Comparison of ENCODE assay signal across 1 cellular context in the genomic region with DNA sequence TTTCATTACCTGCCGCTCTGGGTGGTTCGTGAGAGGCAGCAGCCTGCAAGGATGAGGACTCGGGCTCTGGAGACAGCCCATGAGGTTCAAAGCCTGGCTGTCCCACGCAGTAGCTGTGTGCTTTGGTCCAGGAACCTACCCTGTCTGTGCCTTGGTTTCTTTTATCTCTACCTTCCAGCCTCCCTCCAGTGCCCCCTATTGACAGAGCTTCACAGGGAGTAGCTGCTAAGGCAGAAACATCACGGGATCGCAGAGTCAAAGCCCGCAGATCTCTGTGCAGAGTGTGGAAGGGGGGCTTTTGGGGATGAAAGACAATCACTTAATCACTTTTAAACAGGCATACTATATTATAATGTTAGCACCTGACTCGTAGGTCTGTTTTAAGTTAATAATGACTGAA.
TF ChIP-seq lines count a peak whose summit lies in the region.

No MANE protein-coding gene starts in this region.

TF ChIP-seq in H1, 55 proteins besides CTCF, POLR2A, EP300 and RAD21:
- TF ChIP-seq GTF2F1 (IDR thresholded peaks at IDR 0.05; ENCODE audit: borderline replicate concordance, low read depth, low read length) (no peak), RFX5 (IDR thresholded peaks at IDR 0.05; ENCODE audit: borderline replicate concordance, low read depth, low read length) (no peak), JUND (IDR thresholded peaks at IDR 0.05; ENCODE audit: low read length) (no peak), JUN (IDR thresholded peaks at IDR 0.05; ENCODE audit: low read depth, low read length) (no peak), YY1 (IDR thresholded peaks at IDR 0.05; ENCODE audit: low read depth, low read length) (no peak), RNF2 (IDR thresholded peaks at IDR 0.05; ENCODE audit: borderline replicate concordance, low read depth, low read length, missing control alignments, poor library complexity, severe bottlenecking) (no peak), ATF3 (IDR thresholded peaks at IDR 0.05; ENCODE audit: insufficient read depth, low read depth, low read length) (no peak), TBP (IDR thresholded peaks at IDR 0.05; ENCODE audit: low read depth, low read length) (no peak), CHD2 (IDR thresholded peaks at IDR 0.05; ENCODE audit: low read length) (no peak), CEBPB (IDR thresholded peaks at IDR 0.05; ENCODE audit: low read depth, low read length) (no peak), SIN3A (conservative IDR thresholded peaks at IDR 0.05 in 1 of 2, IDR thresholded peaks at IDR 0.05 in 1 of 2; ENCODE audit: low read depth in 1 of 2, low read length in 2 of 2) (no peak), POLR2AphosphoS5 (IDR thresholded peaks at IDR 0.05; ENCODE audit: low read depth, low read length) (no peak), SIX5 (IDR thresholded peaks at IDR 0.05; ENCODE audit: low read depth, low read length) (no peak), RXRA (IDR thresholded peaks at IDR 0.05; ENCODE audit: insufficient read depth, low read depth, low read length) (no peak), HDAC2 (IDR thresholded peaks at IDR 0.05; ENCODE audit: borderline replicate concordance in 1 of 2, low read depth in 2 of 2, low read length in 2 of 2) (no peak), NRF1 (IDR thresholded peaks at IDR 0.05; ENCODE audit: low read depth, low read length) (no peak), CTBP2 (IDR thresholded peaks at IDR 0.05; ENCODE audit: borderline replicate concordance, insufficient read depth, insufficient read length, low read length) (no peak), EGR1 (IDR thresholded peaks at IDR 0.05; ENCODE audit: borderline replicate concordance, low read depth, low read length) (no peak)
- TF ChIP-seq, protein P1, sequence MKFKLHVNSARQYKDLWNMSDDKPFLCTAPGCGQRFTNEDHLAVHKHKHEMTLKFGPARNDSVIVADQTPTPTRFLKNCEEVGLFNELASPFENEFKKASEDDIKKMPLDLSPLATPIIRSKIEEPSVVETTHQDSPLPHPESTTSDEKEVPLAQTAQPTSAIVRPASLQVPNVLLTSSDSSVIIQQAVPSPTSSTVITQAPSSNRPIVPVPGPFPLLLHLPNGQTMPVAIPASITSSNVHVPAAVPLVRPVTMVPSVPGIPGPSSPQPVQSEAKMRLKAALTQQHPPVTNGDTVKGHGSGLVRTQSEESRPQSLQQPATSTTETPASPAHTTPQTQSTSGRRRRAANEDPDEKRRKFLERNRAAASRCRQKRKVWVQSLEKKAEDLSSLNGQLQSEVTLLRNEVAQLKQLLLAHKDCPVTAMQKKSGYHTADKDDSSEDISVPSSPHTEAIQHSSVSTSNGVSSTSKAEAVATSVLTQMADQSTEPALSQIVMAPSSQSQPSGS (IDR thresholded peaks at IDR 0.05; ENCODE audit: low read length): no peak
